ENCODE assay signal across 8 cellular contexts in the genomic region with DNA sequence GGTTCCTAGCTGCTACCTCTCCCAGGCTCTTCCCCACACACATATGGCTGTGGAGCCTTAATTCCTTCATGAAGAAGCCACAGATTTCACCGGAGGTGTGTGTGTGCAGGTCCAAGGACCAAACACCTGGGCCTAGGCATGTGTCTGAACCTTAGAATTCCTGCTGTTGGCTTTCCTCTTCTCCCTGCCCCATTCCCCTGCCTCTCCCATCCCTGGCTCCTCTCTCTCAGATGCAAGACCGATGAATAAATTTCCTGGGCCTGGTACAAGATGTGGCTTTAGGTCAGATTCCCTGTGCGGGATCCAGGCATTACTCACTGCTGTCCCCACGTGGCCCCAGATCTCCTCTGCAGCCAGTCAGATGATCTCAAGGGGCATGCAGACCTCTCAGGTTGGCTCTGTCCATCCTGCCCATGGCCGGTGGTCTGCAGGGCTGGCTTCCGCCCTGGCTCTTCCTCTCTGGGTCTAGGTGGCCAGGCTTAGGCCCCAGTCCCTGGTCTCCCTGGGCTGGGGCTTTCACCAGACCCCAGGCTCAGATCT. TPM values are rescaled to one million over a fixed set of nuclear protein-coding genes. Genes with fewer than 3 reads are reported as not detected.
DNase-seq lines count a peak whose midpoint lies in the region; ATAC-seq and TF ChIP-seq lines count a peak whose summit lies in the region.

No MANE protein-coding gene starts in this region.

- no peak overlapping the region for H3K4me3 Mint-ChIP-seq in HFFc6

- H3K27me3 Mint-ChIP-seq in HFFc6 (ENCODE audit: insufficient read depth) = peaks cover 9% of the 10 kb centered on the region

- no peaks in the 10 kb centered on the region for H3K36me3 Mint-ChIP-seq in HFFc6 (ENCODE audit: low read depth)

- TF ChIP-seq CTCF in BE2C (IDR thresholded peaks at IDR 0.05; ENCODE audit: low read depth, low read length) (peak; percentile 29), HFFc6 (IDR thresholded peaks at IDR 0.05) (peak; percentile 73; the same call in 1 of the 2 replicates), coronary artery (IDR thresholded peaks at IDR 0.05) (no peak)

- no peaks in the 10 kb centered on the region for H3K9me3 ChIP-seq in BE2C

- intact Hi-C loops in left colon (cut with DNase I, micrococcal nuclease) = no loop called here

- H3K9me3 Mint-ChIP-seq in HFFc6 = no peaks in the 10 kb centered on the region

- no peaks in the 10 kb centered on the region for H3K36me3 ChIP-seq in BE2C

- DNase-seq in BE2C (no peak), HFFc6 (peak; percentile 66), astrocyte of the hippocampus (ENCODE audit: low read depth, low spot score) (peak; percentile 63), left colon (no peak), coronary artery (ENCODE audit: low spot score) (no peak)
- no peak for DNase-seq in stimulated activated naive CD4-positive, alpha-beta T cell treated with Interleukin-2 at 50 U/mL for 16 hours (lab: John Stamatoyannopoulos, UW)

- H3K27ac Mint-ChIP-seq in HFFc6 = no peak overlapping the region; the same call in 1 of the 2 replicates

- H3K4me3 ChIP-seq in BE2C (ENCODE audit: low read depth, low read length) (no peak overlapping the region), coronary artery (no peak overlapping the region)

- peaks cover 23% of the 10 kb centered on the region for H3K4me1 Mint-ChIP-seq in HFFc6 (ENCODE audit: low read depth)

- H3K4me1 ChIP-seq in BE2C = no peaks in the 10 kb centered on the region

- ATAC-seq in left colon = peak; percentile 26
- ATAC-seq in GM18517 (IDR thresholded peaks at IDR 0.05; ENCODE audit: unreplicated experiment) = no peak
- ATAC-seq in GM21529 (IDR thresholded peaks at IDR 0.05; ENCODE audit: unreplicated experiment) = no peak

- H3K27ac ChIP-seq in coronary artery = no peak overlapping the region

- no peaks in the 10 kb centered on the region for H3K27me3 ChIP-seq in BE2C

RNA-seq across cellular contexts. Expression of a gene that starts 20.4 kb away (rescaled TPM):
- not detected for polyA plus RNA-seq in BE2C (2012; ENCODE audit: insufficient read depth, insufficient read length, low read depth)
- not detected for total RNA-seq in HFFc6 (2021; fragmentation: NEBNext Ultra II Directional; extraction: Animal tissue kit (Norgen Biotek cat#: 25700))
- total RNA-seq in left colon = under 1 TPM; 0.12 to 0.34 TPM

RNA-seq across cellular contexts. Expression of a gene that starts 36.5 kb away (rescaled TPM):
- polyA plus RNA-seq in BE2C (2012; ENCODE audit: insufficient read depth, insufficient read length, low read depth) = not detected
- total RNA-seq in HFFc6 (2021; fragmentation: NEBNext Ultra II Directional; extraction: Animal tissue kit (Norgen Biotek cat#: 25700)) = not detected
- total RNA-seq in left colon = 1 to 10 TPM in 1 of 2 donors, under 1 TPM in 1; 0.67 to 1.1 TPM

Comparison
In these comparisons a context has a peak if more than half of its experiments do, and no peak if none do; other contexts are left out.
1. DNase-seq: peak in HFFc6 (single experiment) and astrocyte of the hippocampus (single experiment); none in BE2C (single experiment), left colon (0 of 2), coronary artery (single experiment) and stimulated activated naive CD4-positive, alpha-beta T cell treated with Interleukin-2 at 50 U/mL for 16 hours (single experiment).